In the genomic region with DNA sequence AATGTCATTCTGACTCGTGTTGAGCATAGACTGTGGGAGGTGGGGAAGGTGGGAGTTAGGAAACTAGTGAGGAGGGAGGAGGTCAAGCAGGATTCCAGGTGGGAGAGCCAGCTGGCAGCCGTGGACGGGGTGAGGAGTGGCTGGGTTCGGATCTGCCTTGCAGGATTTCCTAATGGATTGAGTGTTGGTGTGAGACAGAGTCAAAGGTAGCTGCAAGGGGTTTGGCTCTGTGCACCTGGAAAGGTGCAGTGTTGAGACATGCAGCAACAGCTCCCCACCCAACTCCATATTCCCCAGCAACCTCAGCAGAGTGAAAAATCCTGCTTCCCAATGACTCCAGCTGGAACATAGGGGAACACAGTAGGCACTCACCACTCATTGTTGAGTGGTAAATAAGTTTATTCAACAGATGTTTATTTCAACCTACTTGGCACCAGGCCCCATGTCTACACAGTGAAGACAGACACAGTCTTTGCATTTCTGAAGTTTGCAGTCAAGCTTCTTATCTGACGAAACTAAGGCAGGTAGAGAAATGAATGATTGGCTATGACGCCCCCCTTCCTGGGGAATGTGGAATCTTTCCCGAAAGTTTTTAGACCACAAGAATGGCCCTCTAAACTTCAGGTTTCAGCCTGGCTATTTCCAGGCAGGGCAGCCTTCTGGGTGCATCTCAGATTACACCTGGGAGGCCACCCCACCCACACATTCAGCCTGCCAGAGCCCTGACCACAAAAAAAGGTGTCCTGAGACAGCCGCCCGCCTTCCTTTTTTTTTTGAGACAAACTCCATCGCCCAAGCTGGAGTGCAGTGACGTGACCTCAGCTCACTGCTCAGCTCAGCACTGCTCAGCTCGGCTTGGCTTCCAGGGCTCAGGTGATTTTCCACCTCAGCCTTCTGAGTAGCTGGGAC, we compare ENCODE assay signal across 10 cellular contexts. TPM values are rescaled to one million over a fixed set of nuclear protein-coding genes. Genes with fewer than 3 reads are reported as not detected.
A peak's percentile ranks its signal among the peaks of the same experiment; 100 is the strongest.
DNase-seq lines count a peak whose midpoint lies in the region; ATAC-seq, FAIRE-seq and TF ChIP-seq lines count a peak whose summit lies in the region.
"Had no signal": no experiment of that assay in that cellular context is flagged by ENCODE, and none has a peak within 500 bp of the region (broad histone marks: within the 10 kb centered on the region; RNA-seq: fewer than 3 reads in every experiment).

No MANE protein-coding gene starts in this region.

- H3K18ac ChIP-seq in neuronal stem cell (ENCODE audit: low read length) = peak overlapping the region; percentile 31

- in situ Hi-C loops in K562 (cut with MboI) = no loop called here

- H2BK5ac ChIP-seq in neuronal stem cell (ENCODE audit: low read length) = peak overlapping the region; percentile 19

- TF ChIP-seq EP300 in K562 (IDR thresholded peaks at IDR 0.05; ENCODE audit: low read length) = no peak

- H3K27ac ChIP-seq in K562 (ENCODE audit: extremely low read depth, low read depth, low read length) = no peak overlapping the region
- no peak overlapping the region for H3K27ac ChIP-seq in neuronal stem cell (replicated peaks; ENCODE audit: low read length)

- no peak overlapping the region for H3K14ac ChIP-seq in neuronal stem cell (ENCODE audit: low read length)

- no peak overlapping the region for H3K23ac ChIP-seq in neuronal stem cell (ENCODE audit: low read depth, low read length, poor library complexity)

- H3K27me3 ChIP-seq in K562 (ENCODE audit: control insufficient read depth in 2 of 2, insufficient read depth in 2 of 2, low read length in 2 of 2) (peaks cover 0 to 4% of the 10 kb centered on the region in 2 experiments; a peak in 2 of 5 replicates), neuronal stem cell (ENCODE audit: control insufficient read depth in 3 of 3, insufficient read depth in 3 of 3, low read depth in 1 of 3, low read length in 3 of 3) (peaks cover 0 to 3% (median 0%) of the 10 kb centered on the region in 3 experiments)

- no peak for FAIRE-seq in K562 (lab: Jason Lieb, UNC)
- FAIRE-seq: G401.6 had no signal

- H3K79me2 ChIP-seq in K562 (ENCODE audit: control insufficient read depth, insufficient read depth, low read length) = no peaks in the 10 kb centered on the region

- intact Hi-C loops in K562 (cut with micrococcal nuclease) = no loop called here

- H2AFZ ChIP-seq in K562 (ENCODE audit: low read depth, low read length) (no peak overlapping the region), neuronal stem cell (ENCODE audit: low read length) (no peak overlapping the region)

- POLR2A ChIA-PET in K562 (lab: Yijun Ruan, JAX) = no interaction called here

- no peaks in the 10 kb centered on the region for H3K36me3 Mint-ChIP-seq in T-helper 17 cell (ENCODE audit: low read depth)

- H3K27me3 Mint-ChIP-seq in T-helper 17 cell = peaks cover 21% of the 10 kb centered on the region

- no peaks in the 10 kb centered on the region for H3K79me1 ChIP-seq in neuronal stem cell (ENCODE audit: low read depth, low read length)

- no peak overlapping the region for H2BK15ac ChIP-seq in neuronal stem cell (ENCODE audit: low read length)

- H3K4me3 Mint-ChIP-seq in T-helper 17 cell = no peak overlapping the region

- no peak for TF ChIP-seq CTCF in K562 (IDR thresholded peaks at IDR 0.05 in 2 of 3, conservative IDR thresholded peaks at IDR 0.05 in 1 of 3; ENCODE audit: insufficient read depth in 2 of 3, low read depth in 1 of 3, low read length in 3 of 3)

- H3K36me3 ChIP-seq in K562 (ENCODE audit: control insufficient read depth, insufficient read depth, low read length) (no peaks in the 10 kb centered on the region), neuronal stem cell (replicated peaks in 1 of 2; ENCODE audit: control insufficient read depth in 2 of 2, insufficient read depth in 2 of 2, low read length in 2 of 2) (no peaks in the 10 kb centered on the region)

- H3K4me3 ChIP-seq in K562 = no peak overlapping the region
- no peak overlapping the region for H3K4me3 ChIP-seq in neuronal stem cell (ENCODE audit: low read length in 2 of 2)

- H4K20me1 ChIP-seq in K562 (replicated peaks; ENCODE audit: control insufficient read depth, insufficient read depth, low read length) = no peaks in the 10 kb centered on the region

- H4K91ac ChIP-seq in neuronal stem cell (ENCODE audit: low read depth, low read length, poor library complexity) = no peak overlapping the region

- DNase-seq in DMS79 (lab: John Stamatoyannopoulos, UW) = peak; percentile 85
- DNase-seq in K562 (ENCODE audit: extremely low read depth in 1 of 4, low spot score in 3 of 4) = peak in 3 of 4 experiments; percentile 32 to 40 (median 38)
- DNase-seq in neuronal stem cell (ENCODE audit: low spot score) = no peak
- DNase-seq in T1000 (lab: John Stamatoyannopoulos, UW) = no peak
- DNase-seq in NCI-H2081 treated with DMSO at 0.1 percent for 48 hours (lab: John Stamatoyannopoulos, UW) = no peak
- no peak for DNase-seq in T-helper 17 cell

- H3K9ac ChIP-seq in K562 (ENCODE audit: insufficient read depth in 1 of 2, low read depth in 2 of 2, low read length in 2 of 2) (peak overlapping the region in 1 of 2 experiments; percentile 36; a peak in 1 of 4 replicates), neuronal stem cell (ENCODE audit: low read depth, low read length, poor library complexity) (no peak overlapping the region)

- no peak overlapping the region for H3K27ac Mint-ChIP-seq in T-helper 17 cell

- no peaks in the 10 kb centered on the region for H3K4me1 Mint-ChIP-seq in T-helper 17 cell

- H3K9me3 ChIP-seq in K562 (replicated peaks; ENCODE audit: control insufficient read depth, insufficient read depth, low read depth, low read length) (no peaks in the 10 kb centered on the region), neuronal stem cell (replicated peaks in 1 of 2; ENCODE audit: control insufficient read depth in 2 of 2, insufficient read depth in 1 of 2, low read depth in 1 of 2, low read length in 2 of 2) (no peaks in the 10 kb centered on the region), T-helper 17 cell (ENCODE audit: control insufficient read depth, low read length, poor library complexity, severe bottlenecking) (no peaks in the 10 kb centered on the region)

- no TSS peak for BruUV-seq in K562 (replicated peaks; lab: Mats Ljungman, UMichigan)

- no peak overlapping the region for H3K4ac ChIP-seq in neuronal stem cell (ENCODE audit: low read length)

- WGBS in K562 (ENCODE audit: insufficient coverage, low coverage, missing lambda C conversion rate) = 21% methylated on average over 10 of the region's 12 CpGs
- no CpG with 5 or more reads among the region's 12 CpGs for whole genome bisulfite sequencing in neuronal stem cell (ENCODE audit: extremely low coverage in 2 of 2, insufficient read length in 2 of 2, insufficient replicate concordance in 1 of 2), 2 donors

- H4K8ac ChIP-seq in neuronal stem cell (ENCODE audit: low read depth, low read length) = no peak overlapping the region

- H3K9me1 ChIP-seq in K562 (ENCODE audit: control insufficient read depth, insufficient read depth, low read length) = no peaks in the 10 kb centered on the region

- H2AK5ac ChIP-seq in neuronal stem cell (ENCODE audit: low read depth, low read length) = no peak overlapping the region

- TF ChIP-seq RAD21 in K562 (CRISPR knock-in tag; conservative IDR thresholded peaks at IDR 0.05 in 1 of 2, IDR thresholded peaks at IDR 0.05 in 1 of 2) = no peak

- H3K4me1 ChIP-seq in K562 (replicated peaks in 1 of 2; ENCODE audit: control insufficient read depth in 2 of 2, insufficient read depth in 2 of 2, low read length in 2 of 2) (peaks cover 4 to 19% of the 10 kb centered on the region in 2 experiments; a peak in 3 of 5 replicates), neuronal stem cell (ENCODE audit: control insufficient read depth in 2 of 2, insufficient read depth in 1 of 2, low read depth in 1 of 2, low read length in 2 of 2) (peaks cover 28% of the 10 kb centered on the region in 2 donors)

- ATAC-seq in HG03045 (IDR thresholded peaks at IDR 0.05; ENCODE audit: unreplicated experiment) (peak; percentile 62), K562 (peak; percentile 69), HG03378 (IDR thresholded peaks at IDR 0.05; ENCODE audit: unreplicated experiment) (no peak), T-helper 17 cell (no peak)

- no peak overlapping the region for H3K4me2 ChIP-seq in K562 (ENCODE audit: insufficient read depth, low read length)
- no peak overlapping the region for H3K4me2 ChIP-seq in neuronal stem cell (ENCODE audit: insufficient read depth, low read length, poor library complexity, severe bottlenecking)

- CTCF ChIA-PET in K562 (lab: Yijun Ruan, JAX; ENCODE audit: low intra/inter-chr PET ratio) = interaction anchor here (0.6 kb wide), 1 partner anchor 19 kb away, joined by 3 read pairs; no protein-coding TSS in a partner anchor

- TF ChIP-seq POLR2A in K562 (conservative IDR thresholded peaks at IDR 0.05) = no peak

- H2BK12ac ChIP-seq in neuronal stem cell (ENCODE audit: low read length) = no peak overlapping the region

- H2BK120ac ChIP-seq in neuronal stem cell (ENCODE audit: low read depth, low read length) = no peak overlapping the region

RNA-seq across cellular contexts. Expression of a gene that starts 37.9 kb away (rescaled TPM):
- total RNA-seq in K562 (2011; cell fraction: chromatin; rRNA removed; ENCODE audit: low replicate concordance) = 1.9 TPM in 1 of 2 replicates, not detected in the other
- total RNA-seq in K562 (2011; cell fraction: nucleolus; rRNA removed) = 0.50 and 0.92 TPM in 2 replicates
- 0.15 and 0.29 TPM in 2 replicates for total RNA-seq in K562 (2011; cell fraction: nucleoplasm; rRNA removed)
- total RNA-seq in K562 (2014; rRNA removed) = 0.33 and 0.41 TPM in 2 replicates
- 0.19 and 0.29 TPM in 2 replicates for total RNA-seq in K562 (2014; rRNA removed; fragmentation: Illumina TruSeq; extraction: Trizol)
- total RNA-seq in K562 (2015; rRNA removed; fragmentation: Illumina TruSeq; extraction: Trizol) = not detected in 2 replicates
- total RNA-seq in K562 (2021) = 0.86 and 1.2 TPM in 2 replicates
- 0.28 and 0.38 TPM in 2 replicates for polyA plus RNA-seq in K562 (2011; rRNA removed)
- 1.0 and 5.3 TPM in 2 replicates for polyA plus RNA-seq in K562 (2011; cell fraction: cytosol; rRNA removed)
- polyA plus RNA-seq in K562 (2011; cell fraction: nucleus; rRNA removed) = 0.24 and 0.26 TPM in 2 replicates
- 0.35 and 0.84 TPM in 2 replicates for polyA plus RNA-seq in K562 (2012)
- polyA plus RNA-seq in K562 (2014; fragmentation: Illumina TruSeq; extraction: Trizol) = 0.18 and 0.42 TPM in 2 replicates
- polyA plus RNA-seq in K562 (2014; fragmentation: Nextera tagmentation; extraction: Ambion mirVana) = not detected
- 0.22 and 0.54 TPM in 2 replicates for polyA plus RNA-seq in K562 (2014; rRNA removed)
- polyA minus RNA-seq in K562 (2011; rRNA and poly(A)+ RNA removed) = 0.09 and 0.18 TPM in 2 replicates
- polyA minus RNA-seq in K562 (2011; cell fraction: cytosol; rRNA and poly(A)+ RNA removed) = not detected in 2 replicates
- 0.33 and 0.81 TPM in 2 replicates for polyA minus RNA-seq in K562 (2011; cell fraction: nucleus; rRNA and poly(A)+ RNA removed)
- 1.2 TPM for polyA plus RNA-seq in neuronal stem cell (2013, experiment 1 of 2)
- polyA plus RNA-seq in neuronal stem cell (2013, experiment 2 of 2) = 1.3 TPM
- not detected for total RNA-seq in T-helper 17 cell
- total RNA-seq: activated CD8-positive, alpha-beta memory T cell treated with anti-CD3 and anti-CD28 coated beads for 36 hours had no signal

Comparison
In these comparisons a context has a peak if more than half of its experiments do, and no peak if none do; other contexts are left out.
1. DNase-seq: peak in DMS79 (single experiment) and K562 (3 of 4); none in neuronal stem cell (single experiment), T1000 (single experiment), NCI-H2081 treated with DMSO at 0.1 percent for 48 hours (single experiment) and T-helper 17 cell (0 of 3).
2. ATAC-seq: peak in HG03045 (single experiment) and K562 (single experiment); none in HG03378 (single experiment) and T-helper 17 cell (single experiment).